21 cellular contexts compared by ENCODE assay signal in genomic region chr6:87926072-87926471, GRCh38.
DNase-seq lines count a peak whose midpoint lies in the region; ATAC-seq and TF ChIP-seq lines count a peak whose summit lies in the region.
"Had no signal": no experiment of that assay in that cellular context is flagged by ENCODE, and none has a peak within 500 bp of the region (broad histone marks: within the 10 kb centered on the region; RNA-seq: fewer than 3 reads in every experiment).

No MANE protein-coding gene starts in this region.

- intact Hi-C loops in natural killer cell (cut with micrococcal nuclease), result no loop called here

- no peaks in the 10 kb centered on the region for H3K9me3 Mint-ChIP-seq in natural killer cell
- H3K9me3 Mint-ChIP-seq in natural killer cell treated with Interleukin-12 subunit alpha and Interleukin-12 subunit beta and Interleukin-15 and Interleukin-18, amount 100 ng/mL, for 72 hours, result no peaks in the 10 kb centered on the region
- H3K9me3 Mint-ChIP-seq in glutamatergic neuron (ENCODE audit: unreplicated experiment), result peaks cover 32% of the 10 kb centered on the region
- no peaks in the 10 kb centered on the region for H3K9me3 Mint-ChIP-seq in stimulated activated naive B cell treated with anti-CD40 and anti-IgM and Interleukin-4, amounts not matched to agents 10 μg/mL and 1 μg/mL and 100 μg/mL, for 72 hours
- H3K9me3 Mint-ChIP-seq: CD4-positive, alpha-beta T cell; HFFc6 had no signal

- H3K4me3 Mint-ChIP-seq in natural killer cell, result no peak overlapping the region
- no peak overlapping the region for H3K4me3 Mint-ChIP-seq in natural killer cell treated with Interleukin-12 subunit alpha and Interleukin-12 subunit beta and Interleukin-15 and Interleukin-18, amount 100 ng/mL, for 72 hours
- no peak overlapping the region for H3K4me3 Mint-ChIP-seq in glutamatergic neuron (ENCODE audit: unreplicated experiment)
- peak overlapping the region in 1 of 2 donors; percentile 34 for H3K4me3 Mint-ChIP-seq in stimulated activated naive B cell treated with anti-CD40 and anti-IgM and Interleukin-4, amounts not matched to agents 10 μg/mL and 1 μg/mL and 100 μg/mL, for 72 hours
- H3K4me3 Mint-ChIP-seq: CD4-positive, alpha-beta T cell; HFFc6 had no signal

- H3K27me3 ChIP-seq in OCI-LY3 (ENCODE audit: low read depth, low read length), result no peaks in the 10 kb centered on the region

- DNase-seq in natural killer cell (no peak), glutamatergic neuron (no peak), cortex of kidney (lab: John Stamatoyannopoulos, UW) (no peak), kidney glomerular epithelial cell (lab: John Stamatoyannopoulos, UW) (no peak)
- no peak for DNase-seq in natural killer cell treated with Interleukin-12 subunit alpha and Interleukin-12 subunit beta and Interleukin-15 and Interleukin-18, amount 100 ng/mL, for 72 hours (ENCODE audit: low spot score)
- no peak for DNase-seq in stimulated activated naive B cell treated with anti-CD40 and anti-IgM and Interleukin-4, amounts not matched to agents 10 μg/mL and 1 μg/mL and 100 μg/mL, for 72 hours
- DNase-seq in activated CD4-positive, alpha-beta T cell treated with anti-CD3 and anti-CD28 coated beads for 1 hour, result no peak
- DNase-seq: Caco-2; CD4-positive, alpha-beta T cell; GF-D8; H7; HFFc6; NCI-H1092; NCI-H1436 treated with DMSO at 0.1 percent for 48 hours; NCI-H2029; PC-3; SIG-M5 had no signal

- no peaks in the 10 kb centered on the region for H3K36me3 Mint-ChIP-seq in natural killer cell
- H3K36me3 Mint-ChIP-seq in natural killer cell treated with Interleukin-12 subunit alpha and Interleukin-12 subunit beta and Interleukin-15 and Interleukin-18, amount 100 ng/mL, for 72 hours, result no peaks in the 10 kb centered on the region
- no peaks in the 10 kb centered on the region for H3K36me3 Mint-ChIP-seq in glutamatergic neuron (ENCODE audit: unreplicated experiment)
- no peaks in the 10 kb centered on the region for H3K36me3 Mint-ChIP-seq in stimulated activated naive B cell treated with anti-CD40 and anti-IgM and Interleukin-4, amounts not matched to agents 10 μg/mL and 1 μg/mL and 100 μg/mL, for 72 hours

- H3K4me1 ChIP-seq in OCI-LY3 (ENCODE audit: low read length), result peaks cover 80% of the 10 kb centered on the region
- H3K4me1 ChIP-seq: Caco-2 had no signal

- H3K36me3 ChIP-seq in OCI-LY3 (replicated peaks; ENCODE audit: low read depth, low read length), result no peaks in the 10 kb centered on the region

- no peak for ATAC-seq in natural killer cell
- ATAC-seq in natural killer cell treated with Interleukin-12 subunit alpha and Interleukin-12 subunit beta and Interleukin-15 and Interleukin-18, amount 100 ng/mL, for 72 hours, result no peak
- no peak for ATAC-seq in stimulated activated naive B cell treated with anti-CD40 and anti-IgM and Interleukin-4, amounts not matched to agents 10 μg/mL and 1 μg/mL and 100 μg/mL, for 72 hours (replicated peaks)
- ATAC-seq: HepG2, PC-3 had no signal

- no peak overlapping the region for H2AFZ ChIP-seq in OCI-LY3 (ENCODE audit: low read depth, low read length)

- no peaks in the 10 kb centered on the region for H3K79me2 ChIP-seq in OCI-LY3 (ENCODE audit: low read length)

- peaks cover 44 to 46% of the 10 kb centered on the region in 2 donors for H3K4me1 Mint-ChIP-seq in natural killer cell
- peaks cover 34 to 43% of the 10 kb centered on the region in 2 donors for H3K4me1 Mint-ChIP-seq in natural killer cell treated with Interleukin-12 subunit alpha and Interleukin-12 subunit beta and Interleukin-15 and Interleukin-18, amount 100 ng/mL, for 72 hours (ENCODE audit: low read depth in 2 of 2)
- peaks cover 54% of the 10 kb centered on the region for H3K4me1 Mint-ChIP-seq in glutamatergic neuron (ENCODE audit: low read depth, unreplicated experiment)
- peaks cover 57 to 85% of the 10 kb centered on the region in 2 donors for H3K4me1 Mint-ChIP-seq in stimulated activated naive B cell treated with anti-CD40 and anti-IgM and Interleukin-4, amounts not matched to agents 10 μg/mL and 1 μg/mL and 100 μg/mL, for 72 hours

- peak overlapping the region; percentile 91 for H3K4me2 ChIP-seq in OCI-LY3 (ENCODE audit: low read length)

- H3K9me3 ChIP-seq in OCI-LY3 (ENCODE audit: insufficient read depth, low read length), result peaks cover 5% of the 10 kb centered on the region; the same call in 1 of the 2 replicates
- H3K9me3 ChIP-seq: Caco-2 had no signal

- TF ChIP-seq CTCF in natural killer cell (IDR thresholded peaks at IDR 0.05), result no peak
- no peak for TF ChIP-seq CTCF in OCI-LY3 (IDR thresholded peaks at IDR 0.05; ENCODE audit: low read depth, low read length)
- TF ChIP-seq CTCF in glutamatergic neuron (IDR thresholded peaks at IDR 0.05; ENCODE audit: partially characterized antibody, unreplicated experiment), result no peak

- H3K27ac Mint-ChIP-seq in natural killer cell (peak overlapping the region; percentile 26 to 58), glutamatergic neuron (ENCODE audit: unreplicated experiment) (peak overlapping the region; percentile 85)
- no peak overlapping the region for H3K27ac Mint-ChIP-seq in natural killer cell treated with Interleukin-12 subunit alpha and Interleukin-12 subunit beta and Interleukin-15 and Interleukin-18, amount 100 ng/mL, for 72 hours
- H3K27ac Mint-ChIP-seq in stimulated activated naive B cell treated with anti-CD40 and anti-IgM and Interleukin-4, amounts not matched to agents 10 μg/mL and 1 μg/mL and 100 μg/mL, for 72 hours, result peak overlapping the region; percentile 92
- H3K27ac Mint-ChIP-seq: CD4-positive, alpha-beta T cell; HFFc6 had no signal

- H3K9ac ChIP-seq in OCI-LY3 (ENCODE audit: low read length), result peak overlapping the region; percentile 28; the same call in 1 of the 2 replicates

- peaks cover 20 to 41% of the 10 kb centered on the region in 2 donors for H3K27me3 Mint-ChIP-seq in natural killer cell (ENCODE audit: low read depth in 2 of 2)
- H3K27me3 Mint-ChIP-seq in natural killer cell treated with Interleukin-12 subunit alpha and Interleukin-12 subunit beta and Interleukin-15 and Interleukin-18, amount 100 ng/mL, for 72 hours, result peaks cover 9 to 26% of the 10 kb centered on the region in 2 donors
- H3K27me3 Mint-ChIP-seq in glutamatergic neuron (ENCODE audit: unreplicated experiment), result peaks cover 19% of the 10 kb centered on the region
- H3K27me3 Mint-ChIP-seq in stimulated activated naive B cell treated with anti-CD40 and anti-IgM and Interleukin-4, amounts not matched to agents 10 μg/mL and 1 μg/mL and 100 μg/mL, for 72 hours, result no peaks in the 10 kb centered on the region

- H3K4me3 ChIP-seq in OCI-LY3 (ENCODE audit: low read length), result peak overlapping the region; percentile 55

- peak overlapping the region; percentile 84 for H3K27ac ChIP-seq in OCI-LY3 (ENCODE audit: low read length)
- H3K27ac ChIP-seq: 22Rv1, RWPE1 had no signal

- no peaks in the 10 kb centered on the region for H4K20me1 ChIP-seq in OCI-LY3 (ENCODE audit: insufficient read depth, low read length)

Comparison
In these comparisons a context has a peak if more than half of its experiments do, and no peak if none do; other contexts are left out.
1. H3K27ac Mint-ChIP-seq: peak in natural killer cell (2 of 2), glutamatergic neuron (single experiment) and stimulated activated naive B cell treated with anti-CD40 and anti-IgM and Interleukin-4, amounts not matched to agents 10 μg/mL and 1 μg/mL and 100 μg/mL, for 72 hours (single experiment); none in natural killer cell treated with Interleukin-12 subunit alpha and Interleukin-12 subunit beta and Interleukin-15 and Interleukin-18, amount 100 ng/mL, for 72 hours (0 of 2).